In the genomic region with DNA sequence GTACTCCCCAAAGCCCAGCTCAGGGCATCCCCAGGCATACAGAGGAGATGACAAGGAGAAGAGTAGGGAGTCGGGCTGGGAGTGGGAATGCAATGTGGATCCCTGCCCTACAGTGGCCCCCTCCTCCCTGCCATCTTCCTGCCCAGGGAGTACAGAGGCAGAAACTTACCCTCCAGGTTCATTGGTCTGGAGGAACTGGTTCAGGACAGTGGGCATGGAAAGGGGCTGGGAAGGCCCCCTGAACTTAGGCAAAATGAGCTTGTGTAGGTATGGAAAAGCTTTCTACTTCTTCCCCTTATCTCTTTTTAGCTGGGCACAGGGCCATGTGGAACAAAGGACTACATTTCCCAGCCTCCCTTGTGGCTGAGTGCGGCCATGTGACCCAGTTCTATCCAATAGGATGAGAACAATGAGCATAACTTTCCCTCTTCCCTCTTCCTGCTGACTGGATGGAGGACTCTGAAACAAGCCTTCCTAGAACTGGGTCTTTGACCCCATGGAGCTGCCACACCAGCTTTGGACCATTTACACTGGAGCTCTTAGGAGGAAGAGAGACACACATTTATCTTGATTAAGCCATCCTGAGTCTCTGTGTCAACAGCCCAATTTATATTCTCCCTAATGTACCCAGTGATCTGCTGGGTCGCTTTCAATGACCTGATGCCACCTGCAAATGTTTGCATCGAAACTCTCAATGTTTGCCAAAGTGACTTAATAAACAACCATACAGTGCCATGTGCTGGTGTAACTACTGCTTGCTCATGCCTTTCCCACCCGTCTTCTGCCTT, we compare ENCODE assay signal across 1 cellular context.
A peak's percentile ranks its signal among the peaks of the same experiment; 100 is the strongest.
TF ChIP-seq lines count a peak whose summit lies in the region.

No MANE protein-coding gene starts in this region.

TF ChIP-seq in HCT116, 20 proteins besides CTCF, POLR2A, EP300 and RAD21 (continued from another document):
- TF ChIP-seq ZNF274 (IDR thresholded peaks at IDR 0.05; ENCODE audit: low read depth, low read length) (no peak), POLR2AphosphoS5 (IDR thresholded peaks at IDR 0.05; ENCODE audit: low read depth, low read length) (0 out of 2 replicates have a peak, but pooled peaks have one; percentile 18), EGR1 (IDR thresholded peaks at IDR 0.05; ENCODE audit: low read depth) (no peak), JUND (IDR thresholded peaks at IDR 0.05) (no peak)
TF ChIP-seq in HCT116: peak in this region for 5.
